In the genomic region with DNA sequence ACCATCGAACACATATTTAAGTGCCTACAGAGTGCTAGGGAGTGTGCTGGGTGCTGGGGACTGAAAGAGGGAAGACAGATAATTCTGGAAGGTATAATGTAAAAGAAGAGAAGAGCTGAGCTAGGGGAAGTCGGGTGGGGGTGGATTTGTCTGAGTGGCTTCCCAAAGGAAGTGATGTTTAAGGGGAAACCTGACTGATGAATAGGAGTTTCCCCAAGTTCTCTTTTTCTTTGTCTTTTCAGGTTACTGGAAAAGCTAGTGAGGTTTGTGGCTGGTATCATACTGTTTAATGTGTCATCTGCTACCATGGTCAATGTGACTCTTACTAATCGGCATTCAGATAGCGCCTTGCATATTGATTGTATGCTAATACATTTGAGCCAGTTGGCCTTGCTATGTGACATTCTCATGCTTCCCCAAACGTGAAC, we compare ENCODE assay signal across 9 cellular contexts.
DNase-seq lines count a peak whose midpoint lies in the region; ATAC-seq and TF ChIP-seq lines count a peak whose summit lies in the region.
"Had no signal": no experiment of that assay in that cellular context is flagged by ENCODE, and none has a peak within 500 bp of the region (broad histone marks: within the 10 kb centered on the region; RNA-seq: fewer than 3 reads in every experiment).

No MANE protein-coding gene starts in this region.

- H3K23ac ChIP-seq in H9 (ENCODE audit: insufficient read length, low read depth, low read length), result no peak overlapping the region

- no peak overlapping the region for H2BK5ac ChIP-seq in H9 (ENCODE audit: insufficient read length, low read length)

- H3K79me2 ChIP-seq in H9 (ENCODE audit: insufficient read depth, low read length), result no peaks in the 10 kb centered on the region

- H3T11ph ChIP-seq in H9 (ENCODE audit: low read length), result no peak overlapping the region

- CTCF ChIA-PET in CD8-positive, alpha-beta memory T cell (lab: Charles Lee), result interaction anchor here (1.0 to 2.1 kb wide), 4 partner anchors 9 to 267 kb away, joined by 3 to 9 read pairs (median 4); a partner anchor contains a TSS

- no peak overlapping the region for H2BK20ac ChIP-seq in H9 (ENCODE audit: low read depth, low read length, poor library complexity, severe bottlenecking)

- no CpG with 5 or more reads among the region's 5 CpGs for WGBS in H9 (ENCODE audit: extremely low coverage, insufficient read length, low lambda C conversion rate)

- H3K9ac ChIP-seq in H9 (ENCODE audit: extremely low read depth, insufficient read length, low read length), result no peak overlapping the region

- H3K18ac ChIP-seq in H9 (ENCODE audit: insufficient read length, low read depth, low read length), result no peak overlapping the region

- ATAC-seq in GM19455 (IDR thresholded peaks at IDR 0.05; ENCODE audit: unreplicated experiment), result peak; percentile 73
- peak; percentile 93 for ATAC-seq in HG03378 (IDR thresholded peaks at IDR 0.05; ENCODE audit: unreplicated experiment)

- no peaks in the 10 kb centered on the region for H3K9me3 Mint-ChIP-seq in CD8-positive, alpha-beta memory T cell
- no peaks in the 10 kb centered on the region for H3K9me3 Mint-ChIP-seq in H9

- no peak overlapping the region for H3K14ac ChIP-seq in H9 (ENCODE audit: insufficient read depth, low read length)

- no peaks in the 10 kb centered on the region for H3K79me1 ChIP-seq in H9 (ENCODE audit: insufficient read depth, low read depth, low read length, poor library complexity, severe bottlenecking)

- H3K4me3 ChIP-seq in CD8-positive, alpha-beta memory T cell (ENCODE audit: low read length), result no peak overlapping the region
- no peak overlapping the region for H3K4me3 ChIP-seq in uterus
- H3K4me3 ChIP-seq: SK-N-MC had no signal

- no peak overlapping the region for H2BK15ac ChIP-seq in H9 (ENCODE audit: low read depth, low read length)

- no peak for TF ChIP-seq POLR2A in uterus (IDR thresholded peaks at IDR 0.05)

- H3K36me3 Mint-ChIP-seq in CD8-positive, alpha-beta memory T cell, result peaks cover 9 to 29% (median 19%) of the 10 kb centered on the region in 3 donors
- no peaks in the 10 kb centered on the region; a peak in 2 of 7 replicates for H3K36me3 Mint-ChIP-seq in H9 (ENCODE audit: insufficient read depth in 1 of 3, low read depth in 3 of 3)

- no peaks in the 10 kb centered on the region for H3K27me3 ChIP-seq in CD8-positive, alpha-beta memory T cell (ENCODE audit: insufficient read depth, low read length, poor library complexity, severe bottlenecking)
- H3K27me3 ChIP-seq in uterus, result no peaks in the 10 kb centered on the region
- H3K27me3 ChIP-seq in H9 (ENCODE audit: insufficient read depth, low read length), result no peaks in the 10 kb centered on the region

- H3K4me2 ChIP-seq in H9 (ENCODE audit: insufficient read depth, insufficient read length, low read length), result no peak overlapping the region

- no peaks in the 10 kb centered on the region for H3K36me3 ChIP-seq in CD8-positive, alpha-beta memory T cell (ENCODE audit: insufficient read depth, low read length)
- H3K36me3 ChIP-seq in uterus, result no peaks in the 10 kb centered on the region

- H3K4me1 Mint-ChIP-seq in CD8-positive, alpha-beta memory T cell, result peaks cover 36 to 60% (median 56%) of the 10 kb centered on the region in 3 donors
- H3K4me1 Mint-ChIP-seq in H9, result peaks cover 12 to 20% of the 10 kb centered on the region in 2 experiments

- no peaks in the 10 kb centered on the region for H3K27me3 Mint-ChIP-seq in CD8-positive, alpha-beta memory T cell
- H3K27me3 Mint-ChIP-seq in H9 (ENCODE audit: low read depth), result no peaks in the 10 kb centered on the region

- no peaks in the 10 kb centered on the region for H4K20me1 ChIP-seq in H9 (ENCODE audit: control insufficient read depth, insufficient read depth, insufficient read length)

- H3K56ac ChIP-seq in H9 (ENCODE audit: insufficient read length, low read depth, low read length), result no peak overlapping the region

- H3K23me2 ChIP-seq in H9 (ENCODE audit: insufficient read length, low read depth, low read length, poor library complexity, severe bottlenecking), result no peaks in the 10 kb centered on the region

- intact Hi-C loops in uterus (cut with DNase I; ENCODE audit: low total_unique reads), result no loop called here

- no peak overlapping the region for H4K5ac ChIP-seq in H9 (ENCODE audit: insufficient read length, low read depth, low read length)

- no peak overlapping the region for H2AK5ac ChIP-seq in H9 (ENCODE audit: insufficient read length, low read length)

- no peak overlapping the region for H2BK120ac ChIP-seq in H9 (ENCODE audit: low read depth, low read length, poor library complexity, severe bottlenecking)

- POLR2A ChIA-PET in CD8-positive, alpha-beta memory T cell (lab: Charles Lee), result interaction anchor here (0.6 kb wide), 1 partner anchor 155 kb away, joined by 6 read pairs; no protein-coding TSS in a partner anchor

- H3K4me3 Mint-ChIP-seq in CD8-positive, alpha-beta memory T cell, result peak overlapping the region in 6 of 7 donors; percentile 20 to 76 (median 52)
- H3K4me3 Mint-ChIP-seq in H9, result no peak overlapping the region

- no peak for TF ChIP-seq CTCF in uterus (IDR thresholded peaks at IDR 0.05)
- no peak for TF ChIP-seq CTCF in H9 (conservative IDR thresholded peaks at IDR 0.05)

- no peak overlapping the region for H2BK12ac ChIP-seq in H9 (ENCODE audit: insufficient read length, low read depth, low read length)

- H3K4ac ChIP-seq in H9 (ENCODE audit: low read depth, low read length), result no peak overlapping the region

- DNase-seq in CD8-positive, alpha-beta memory T cell, result no peak
- DNase-seq in glomerular visceral epithelial cell (ENCODE audit: extremely low spot score) (peak; percentile 35), NCI-H1436 (lab: John Stamatoyannopoulos, UW) (no peak), T1000 (lab: John Stamatoyannopoulos, UW) (no peak), uterus (no peak), H9 (no peak)

- H3K27ac ChIP-seq in CD8-positive, alpha-beta memory T cell (ENCODE audit: low read depth, low read length), result no peak overlapping the region
- H3K27ac ChIP-seq in uterus (peak overlapping the region in 1 of 2 donors; percentile 41), H9 (ENCODE audit: insufficient read length, low read depth, low read length) (no peak overlapping the region)
- H3K27ac ChIP-seq: SK-N-MC had no signal

- no peaks in the 10 kb centered on the region for H3K9me3 ChIP-seq in CD8-positive, alpha-beta memory T cell (ENCODE audit: low read length)
- H3K9me3 ChIP-seq in uterus (no peaks in the 10 kb centered on the region), H9 (ENCODE audit: control insufficient read depth, low read depth, low read length) (no peaks in the 10 kb centered on the region)

- no peak overlapping the region for H4K8ac ChIP-seq in H9 (replicated peaks; ENCODE audit: insufficient read length, low read depth, low read length)

- H2AFZ ChIP-seq in H9 (ENCODE audit: low read length), result no peak overlapping the region

- H4K91ac ChIP-seq in H9 (ENCODE audit: insufficient read length, low read depth, low read length), result no peak overlapping the region

- H3K4me1 ChIP-seq in CD8-positive, alpha-beta memory T cell (ENCODE audit: insufficient read depth, low read length), result peaks cover 11% of the 10 kb centered on the region
- no peaks in the 10 kb centered on the region for H3K4me1 ChIP-seq in uterus
- peaks cover 5% of the 10 kb centered on the region; the same call in 1 of the 2 replicates for H3K4me1 ChIP-seq in H9 (ENCODE audit: insufficient read depth, low read length)

- peak overlapping the region; percentile 54 to 93 (median 79) for H3K27ac Mint-ChIP-seq in CD8-positive, alpha-beta memory T cell
- no peak overlapping the region; a peak in 1 of 7 replicates for H3K27ac Mint-ChIP-seq in H9

Comparison
In these comparisons a context has a peak if more than half of its experiments do, and no peak if none do; other contexts are left out.
1. H3K27ac Mint-ChIP-seq: peak in CD8-positive, alpha-beta memory T cell (8 of 8); none in H9 (0 of 3).
2. H3K4me3 Mint-ChIP-seq: peak in CD8-positive, alpha-beta memory T cell (6 of 7); none in H9 (0 of 2).